In genomic region chr14:78182722-78183121, GRCh38 we compare ENCODE assay signal across 29 cellular contexts. TPM values are rescaled to one million over a fixed set of nuclear protein-coding genes. Genes with fewer than 3 reads are reported as not detected.
"Had no signal": no experiment of that assay in that cellular context is flagged by ENCODE, and none has a peak within 500 bp of the region (broad histone marks: within the 10 kb centered on the region; RNA-seq: fewer than 3 reads in every experiment).

No MANE protein-coding gene starts in this region.

- H3K4me3 Mint-ChIP-seq: activated CD4-positive, alpha-beta T cell treated with anti-CD3 and anti-CD28 coated beads, Interleukin-2, amount 10 ng/mL, durations not matched to agents 24 days and 14 days; activated CD8-positive, alpha-beta T cell treated with anti-CD3 and anti-CD28 coated beads for 36 hours; activated naive CD4-positive, alpha-beta T cell treated with anti-CD3 and anti-CD28 coated beads for 36 hours; activated naive CD8-positive, alpha-beta T cell treated with anti-CD3 and anti-CD28 coated beads, Interleukin-2, amount 50 U/mL, for 24 hours; activated T-cell treated with anti-CD3 and anti-CD28 coated beads, Interleukin-2, amount 50 U/mL, for 72 hours; activated T-helper 17 cell treated with anti-CD3 and anti-CD28 coated beads, Interleukin-2, amount 50 U/mL, for 72 hours; brain had no signal

- DNase-seq: activated CD4-positive, alpha-beta T cell treated with anti-CD3 and anti-CD28 coated beads, Interleukin-2, amount 10 ng/mL, durations not matched to agents 24 days and 14 days; activated CD4-positive, alpha-beta T cell treated with anti-CD3 and anti-CD28 coated beads, Interleukin-2, amount 50 U/mL, for 4 hours; activated CD8-positive, alpha-beta T cell treated with anti-CD3 and anti-CD28 coated beads for 36 hours; activated gamma-delta T cell treated with Interleukin-2 at 50 U/mL for 16 hours; activated naive CD4-positive, alpha-beta T cell treated with anti-CD3 and anti-CD28 coated beads for 36 hours; activated naive CD8-positive, alpha-beta T cell treated with anti-CD3 and anti-CD28 coated beads, Interleukin-2, amount 50 U/mL, for 24 hours; activated T-cell treated with anti-CD3 and anti-CD28 coated beads, Interleukin-2, amount 50 U/mL, for 1 hour; activated T-cell treated with anti-CD3 and anti-CD28 coated beads, Interleukin-2, amount 50 U/mL, for 72 hours; anterior cingulate cortex; caudate nucleus; cerebellar nuclear complex; cortex of kidney; NCI-H1105 treated with DMSO at 0.1 percent for 48 hours; NCI-H1436 treated with DMSO at 0.1 percent for 48 hours; NCI-H187 treated with DMSO at 0.1 percent for 48 hours; NCI-H2081 treated with DMSO at 0.1 percent for 48 hours; NCI-H524; OCI-M1; SHP77; SJCRH30; T1000 had no signal

- H3K27ac ChIP-seq: SJCRH30, SK-N-MC had no signal

- H3K27ac Mint-ChIP-seq: activated CD4-positive, alpha-beta T cell treated with anti-CD3 and anti-CD28 coated beads, Interleukin-2, amount 10 ng/mL, durations not matched to agents 24 days and 14 days; activated CD8-positive, alpha-beta T cell treated with anti-CD3 and anti-CD28 coated beads for 36 hours; activated naive CD4-positive, alpha-beta T cell treated with anti-CD3 and anti-CD28 coated beads for 36 hours; activated naive CD4-positive, alpha-beta T cell treated with anti-CD3 and anti-CD28 coated beads, Interleukin-2, amount 50 U/mL, for 72 hours; activated naive CD8-positive, alpha-beta T cell treated with anti-CD3 and anti-CD28 coated beads, Interleukin-2, amount 50 U/mL, for 24 hours; activated T-cell treated with anti-CD3 and anti-CD28 coated beads, Interleukin-2, amount 50 U/mL, for 72 hours; activated T-helper 17 cell treated with anti-CD3 and anti-CD28 coated beads, Interleukin-2, amount 50 U/mL, for 72 hours had no signal

- ATAC-seq: activated CD8-positive, alpha-beta T cell treated with anti-CD3 and anti-CD28 coated beads for 36 hours; activated naive CD4-positive, alpha-beta T cell treated with anti-CD3 and anti-CD28 coated beads, Interleukin-2, amount 50 U/mL, for 72 hours; activated naive CD8-positive, alpha-beta T cell treated with anti-CD3 and anti-CD28 coated beads, Interleukin-2, amount 50 U/mL, for 24 hours; activated T-cell treated with anti-CD3 and anti-CD28 coated beads, Interleukin-2, amount 50 U/mL, for 72 hours; activated T-helper 17 cell treated with anti-CD3 and anti-CD28 coated beads, Interleukin-2, amount 50 U/mL, for 72 hours; K562 had no signal

- H3K9me3 Mint-ChIP-seq: activated CD4-positive, alpha-beta T cell treated with anti-CD3 and anti-CD28 coated beads, Interleukin-2, amount 10 ng/mL, durations not matched to agents 24 days and 14 days; activated CD8-positive, alpha-beta T cell treated with anti-CD3 and anti-CD28 coated beads for 36 hours; activated naive CD4-positive, alpha-beta T cell treated with anti-CD3 and anti-CD28 coated beads for 36 hours; activated naive CD4-positive, alpha-beta T cell treated with anti-CD3 and anti-CD28 coated beads, Interleukin-2, amount 50 U/mL, for 72 hours; activated naive CD8-positive, alpha-beta T cell treated with anti-CD3 and anti-CD28 coated beads, Interleukin-2, amount 50 U/mL, for 24 hours; activated T-cell treated with anti-CD3 and anti-CD28 coated beads, Interleukin-2, amount 50 U/mL, for 72 hours; activated T-helper 17 cell treated with anti-CD3 and anti-CD28 coated beads, Interleukin-2, amount 50 U/mL, for 72 hours; brain had no signal

- H3K36me3 Mint-ChIP-seq: activated naive CD4-positive, alpha-beta T cell treated with anti-CD3 and anti-CD28 coated beads, Interleukin-2, amount 50 U/mL, for 72 hours had no signal

- H3K4me1 Mint-ChIP-seq: activated CD4-positive, alpha-beta T cell treated with anti-CD3 and anti-CD28 coated beads, Interleukin-2, amount 10 ng/mL, durations not matched to agents 24 days and 14 days; activated naive CD8-positive, alpha-beta T cell treated with anti-CD3 and anti-CD28 coated beads, Interleukin-2, amount 50 U/mL, for 24 hours; activated T-helper 17 cell treated with anti-CD3 and anti-CD28 coated beads, Interleukin-2, amount 50 U/mL, for 72 hours had no signal

- H3K27me3 Mint-ChIP-seq: activated CD4-positive, alpha-beta T cell treated with anti-CD3 and anti-CD28 coated beads, Interleukin-2, amount 10 ng/mL, durations not matched to agents 24 days and 14 days had no signal

RNA-seq across cellular contexts. Expression of gene NRXN3, which starts 12.5 kb away (rescaled TPM):
- total RNA-seq: activated CD4-positive, alpha-beta T cell treated with anti-CD3 and anti-CD28 coated beads, Interleukin-2, amount 10 ng/mL, durations not matched to agents 24 days and 14 days; activated CD8-positive, alpha-beta memory T cell treated with anti-CD3 and anti-CD28 coated beads for 36 hours; activated CD8-positive, alpha-beta T cell treated with anti-CD3 and anti-CD28 coated beads for 36 hours; activated naive CD4-positive, alpha-beta T cell treated with anti-CD3 and anti-CD28 coated beads for 36 hours; activated naive CD4-positive, alpha-beta T cell treated with anti-CD3 and anti-CD28 coated beads, Interleukin-2, amount 50 U/mL, for 72 hours; activated T-cell treated with anti-CD3 and anti-CD28 coated beads, Interleukin-2, amount 50 U/mL, for 72 hours; activated T-helper 17 cell treated with anti-CD3 and anti-CD28 coated beads, Interleukin-2, amount 50 U/mL, for 72 hours; T-helper 1 cell treated with Interleukin-12 subunit alpha and Interleukin-12 subunit beta and Interleukin-4 antibody, amounts not matched to agents 30 ng/mL and 1 ng/mL, for 36 hours; T-helper 2 cell treated with Interferon-gamma antibody and Interleukin-4, amounts not matched to agents 100 ng/mL and 5 ng/mL, for 36 hours had no signal
